Comparison of ENCODE assay signal across 8 cellular contexts in genomic region chr5:98929123-98929981, GRCh38. TPM values are rescaled to one million over a fixed set of nuclear protein-coding genes. Genes with fewer than 3 reads are reported as not detected.
DNase-seq lines count a peak whose midpoint lies in the region; ATAC-seq and TF ChIP-seq lines count a peak whose summit lies in the region.

No MANE protein-coding gene starts in this region.

- peaks cover 68% of the 10 kb centered on the region for H3K79me2 ChIP-seq in PC-3 (ENCODE audit: low read length)

- peak; percentile 97 for TF ChIP-seq POLR2A in erythroblast (IDR thresholded peaks at IDR 0.05; ENCODE audit: low read length)

- BruUV-seq in PC-3 (replicated peaks; lab: Mats Ljungman, UMichigan), result TSS peak; percentile 62

- H3K36me3 Mint-ChIP-seq in activated T-cell treated with anti-CD3 and anti-CD28 coated beads, Interleukin-2, amount 50 U/mL, for 24 hours (ENCODE audit: low read depth), result peaks cover 61% of the 10 kb centered on the region

- H3K36me3 ChIP-seq in HUES64 (ENCODE audit: insufficient read depth, low read length) (peaks cover 20% of the 10 kb centered on the region), PC-3 (ENCODE audit: low read depth, low read length) (peaks cover 17% of the 10 kb centered on the region), mucosa of rectum (ENCODE audit: control insufficient read depth in 2 of 2, insufficient read depth in 2 of 2, low read length in 2 of 2) (peaks cover 8 to 13% of the 10 kb centered on the region in 2 donors)

- H3K27me3 Mint-ChIP-seq in activated T-cell treated with anti-CD3 and anti-CD28 coated beads, Interleukin-2, amount 50 U/mL, for 24 hours, result no peaks in the 10 kb centered on the region

- H3K9me3 ChIP-seq in HUES64 (ENCODE audit: insufficient read depth, low read depth, low read length), result no peaks in the 10 kb centered on the region
- no peaks in the 10 kb centered on the region for H3K9me3 ChIP-seq in PC-3 (ENCODE audit: low read length)
- no peaks in the 10 kb centered on the region for H3K9me3 ChIP-seq in mucosa of rectum (ENCODE audit: control insufficient read depth in 2 of 2, low read length in 2 of 2)

- peaks cover 35% of the 10 kb centered on the region for H4K20me1 ChIP-seq in PC-3 (ENCODE audit: low read length)

- intact Hi-C loops in PC-3 (cut with micrococcal nuclease), result loop anchor here (1.0 kb wide), 1 partner anchor 103 kb away; no protein-coding TSS in a partner anchor

- under 1% methylated on average over 71 of the region's 71 CpGs for WGBS in HUES64

- H3K9me3 Mint-ChIP-seq in activated T-cell treated with anti-CD3 and anti-CD28 coated beads, Interleukin-2, amount 50 U/mL, for 24 hours, result no peaks in the 10 kb centered on the region

- H3K27me3 ChIP-seq in HUES64 (ENCODE audit: insufficient read depth, low read length) (no peaks in the 10 kb centered on the region), PC-3 (ENCODE audit: low read length) (no peaks in the 10 kb centered on the region), mucosa of rectum (ENCODE audit: control insufficient read depth in 2 of 2, insufficient read depth in 2 of 2, low read length in 2 of 2) (no peaks in the 10 kb centered on the region)

- POLR2A ChIA-PET in PC-3 (lab: Charles Lee; ENCODE audit: unreplicated experiment), result interaction anchor here (0.6 to 0.7 kb wide), 5 partner anchors 91 to 1144 kb away, joined by 3 to 6 read pairs (median 3); no protein-coding TSS in a partner anchor

- H3F3A ChIP-seq in PC-3 (ENCODE audit: low read length, unreplicated experiment), result no peaks in the 10 kb centered on the region

- CTCF ChIA-PET in PC-3 (lab: Charles Lee), result interaction anchor here (0.6 to 1.0 kb wide), 2 partner anchors 103 to 129 kb away, joined by 4 to 9 read pairs; no protein-coding TSS in a partner anchor

- DNase-seq in DMS 273 treated with DMSO at 0.1 percent for 48 hours (lab: John Stamatoyannopoulos, UW), result peak; percentile 78
- DNase-seq in PC-3, result peak; percentile 96
- peak; percentile 92 for DNase-seq in activated T-cell treated with anti-CD3 and anti-CD28 coated beads, Interleukin-2, amount 50 U/mL, for 24 hours
- peak; percentile 96 to 98 for DNase-seq in erythroblast (lab: John Stamatoyannopoulos, UW)
- peak; percentile 87 to 91 for DNase-seq in stimulated activated CD8-positive, alpha-beta memory T cell treated with anti-CD3 and anti-CD28 coated beads, Interleukin-4, amount 100 ng/mL, for 4 hours (ENCODE audit: low read depth in 2 of 2, low spot score in 1 of 2)

- ATAC-seq in GM21515 (IDR thresholded peaks at IDR 0.05; ENCODE audit: unreplicated experiment) (peak; percentile 64), PC-3 (peak; percentile 62)

- H3K4me2 ChIP-seq in PC-3 (ENCODE audit: low read length), result peak overlapping the region; percentile 82

- peaks cover 60% of the 10 kb centered on the region for H3K4me1 Mint-ChIP-seq in activated T-cell treated with anti-CD3 and anti-CD28 coated beads, Interleukin-2, amount 50 U/mL, for 24 hours (ENCODE audit: low read depth)

- H3K9me2 ChIP-seq in PC-3 (replicated peaks; ENCODE audit: low read length), result no peaks in the 10 kb centered on the region

- TF ChIP-seq CTCF in PC-3 (conservative IDR thresholded peaks at IDR 0.05; ENCODE audit: low read depth, low read length), result no peak

- peak overlapping the region; percentile 100 for H3K27ac Mint-ChIP-seq in activated T-cell treated with anti-CD3 and anti-CD28 coated beads, Interleukin-2, amount 50 U/mL, for 24 hours

- H3K4me3 Mint-ChIP-seq in activated T-cell treated with anti-CD3 and anti-CD28 coated beads, Interleukin-2, amount 50 U/mL, for 24 hours, result peak overlapping the region; percentile 92

- peak overlapping the region; percentile 99 for H3K4me3 ChIP-seq in HUES64 (ENCODE audit: low read length)
- H3K4me3 ChIP-seq in PC-3 (ENCODE audit: low read length), result peak overlapping the region; percentile 98
- peak overlapping the region; percentile 91 to 100 for H3K4me3 ChIP-seq in mucosa of rectum (ENCODE audit: low read length in 2 of 2)

- peak overlapping the region; percentile 98 for H3K27ac ChIP-seq in HUES64 (ENCODE audit: low read depth, low read length)
- peak overlapping the region; percentile 99 for H3K27ac ChIP-seq in PC-3 (ENCODE audit: low read length)
- peak overlapping the region; percentile 100 for H3K27ac ChIP-seq in mucosa of rectum (ENCODE audit: low read depth in 2 of 2, low read length in 2 of 2)

- peak overlapping the region; percentile 90 for H2AFZ ChIP-seq in PC-3 (ENCODE audit: low read length)

- peaks cover 13% of the 10 kb centered on the region for H3K4me1 ChIP-seq in HUES64 (ENCODE audit: insufficient read depth, low read length)
- peaks cover 21% of the 10 kb centered on the region for H3K4me1 ChIP-seq in PC-3 (ENCODE audit: insufficient read depth, low read length)
- peaks cover 17 to 20% of the 10 kb centered on the region in 2 donors for H3K4me1 ChIP-seq in mucosa of rectum (ENCODE audit: control insufficient read depth in 2 of 2, insufficient read depth in 2 of 2, low read length in 2 of 2)

- H3K9ac ChIP-seq in HUES64 (ENCODE audit: low read depth, low read length) (peak overlapping the region; percentile 81), PC-3 (ENCODE audit: low read length) (peak overlapping the region; percentile 100), mucosa of rectum (ENCODE audit: low read depth in 1 of 2, low read length in 2 of 2) (peak overlapping the region; percentile 100)

RNA-seq across cellular contexts. Expression of gene CHD1, which starts 0.5 kb away (rescaled TPM):
- polyA plus RNA-seq in HUES64 (2013, experiment 1 of 2), result 51.5 TPM
- polyA plus RNA-seq in HUES64 (2013, experiment 2 of 2), result 42.5 TPM
- total RNA-seq in PC-3 (2014; rRNA removed), result 45.9 and 52.3 TPM in 2 replicates

Comparison
In these comparisons a context has a peak if more than half of its experiments do, and no peak if none do; other contexts are left out.
1. Peak in every context shown above with its lines: DNase-seq, ATAC-seq, H3K4me3 ChIP-seq and H3K27ac ChIP-seq.